ENCODE assay signal across 1 cellular context in the genomic region with DNA sequence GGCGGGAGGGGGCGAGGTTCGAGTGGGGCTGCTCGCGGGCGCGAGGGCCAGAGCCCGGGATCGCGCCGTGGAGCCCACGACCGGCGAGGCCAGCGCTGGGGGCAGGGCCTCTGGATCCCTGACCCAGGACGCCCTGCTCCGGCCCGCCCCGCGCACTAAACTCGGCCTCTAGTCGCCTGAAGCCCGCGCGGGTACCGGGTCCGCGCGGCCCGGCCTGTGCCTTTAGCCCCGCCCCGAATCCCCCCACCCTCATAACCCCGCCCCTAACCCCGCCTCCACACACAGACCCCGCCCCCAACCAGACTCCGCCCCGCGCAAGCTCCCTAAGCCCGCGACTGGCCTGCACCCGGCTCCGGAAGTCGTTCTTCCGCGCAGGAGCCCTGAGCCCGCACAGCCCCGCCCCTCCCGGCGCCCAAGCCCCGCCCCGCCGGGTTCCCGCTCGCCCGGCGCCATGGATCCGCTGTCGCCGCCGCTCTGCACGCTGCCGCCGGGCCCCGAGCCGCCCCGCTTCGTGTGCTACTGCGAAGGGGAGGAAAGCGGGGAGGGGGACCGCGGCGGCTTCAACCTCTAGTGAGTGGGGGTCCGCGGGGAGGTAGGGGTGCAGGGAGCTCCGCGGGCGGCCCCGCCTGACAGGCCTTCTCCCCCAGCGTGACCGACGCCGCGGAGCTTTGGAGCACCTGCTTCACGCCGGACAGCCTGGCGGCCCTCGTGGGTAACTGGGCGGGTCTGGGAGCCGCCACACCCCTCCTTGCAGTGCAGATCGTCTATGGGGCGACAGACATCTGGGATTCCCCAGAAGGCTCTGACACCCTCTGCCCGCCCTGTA.
TF ChIP-seq lines count a peak whose summit lies in the region.

TSS of gene PAXX (plus strand) at position 430 of the 826 bp plus-strand sequence. CDS start at position 452, 22 bp downstream.

TF ChIP-seq in K562, 482 proteins besides CTCF, POLR2A, EP300 and RAD21 (continued from another document and continues in another):
- TF ChIP-seq YY1 (IDR thresholded peaks at IDR 0.05; ENCODE audit: borderline replicate concordance in 1 of 3, control insufficient read depth in 1 of 3, extremely low read depth in 1 of 3, insufficient read depth in 3 of 3, insufficient read length in 1 of 3, insufficient replicate concordance in 2 of 3, low read depth in 1 of 3, low read length in 2 of 3): peak in 2 of 3 experiments; percentile 83 to 88
- TF ChIP-seq SMAD4 (CRISPR knock-in tag; conservative IDR thresholded peaks at IDR 0.05): peak; percentile 68
- peak; percentile 99 for TF ChIP-seq L3MBTL2 (IDR thresholded peaks at IDR 0.05)
- peak; percentile 52 to 74 for TF ChIP-seq MAZ (CRISPR knock-in tag; conservative IDR thresholded peaks at IDR 0.05 in 1 of 2, IDR thresholded peaks at IDR 0.05 in 1 of 2)
- TF ChIP-seq ATF1 (CRISPR knock-in tag; IDR thresholded peaks at IDR 0.05): no peak
- TF ChIP-seq ATF1 (tag; IDR thresholded peaks at IDR 0.05): peak; percentile 27; the same call in 1 of the 2 replicates
- TF ChIP-seq, protein P1, sequence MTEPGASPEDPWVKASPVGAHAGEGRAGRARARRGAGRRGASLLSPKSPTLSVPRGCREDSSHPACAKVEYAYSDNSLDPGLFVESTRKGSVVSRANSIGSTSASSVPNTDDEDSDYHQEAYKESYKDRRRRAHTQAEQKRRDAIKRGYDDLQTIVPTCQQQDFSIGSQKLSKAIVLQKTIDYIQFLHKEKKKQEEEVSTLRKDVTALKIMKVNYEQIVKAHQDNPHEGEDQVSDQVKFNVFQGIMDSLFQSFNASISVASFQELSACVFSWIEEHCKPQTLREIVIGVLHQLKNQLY (CRISPR knock-in tag; conservative IDR thresholded peaks at IDR 0.05): no peak
- no peak for TF ChIP-seq ZNF146 (CRISPR knock-in tag; IDR thresholded peaks at IDR 0.05; ENCODE audit: unreplicated experiment)
- TF ChIP-seq DACH1 (IDR thresholded peaks at IDR 0.05; ENCODE audit: partially characterized antibody): no peak
- TF ChIP-seq PHF8 (IDR thresholded peaks at IDR 0.05; ENCODE audit: borderline replicate concordance, low read length): peak; percentile 81; the same call in 1 of the 2 replicates
- TF ChIP-seq, protein P2, sequence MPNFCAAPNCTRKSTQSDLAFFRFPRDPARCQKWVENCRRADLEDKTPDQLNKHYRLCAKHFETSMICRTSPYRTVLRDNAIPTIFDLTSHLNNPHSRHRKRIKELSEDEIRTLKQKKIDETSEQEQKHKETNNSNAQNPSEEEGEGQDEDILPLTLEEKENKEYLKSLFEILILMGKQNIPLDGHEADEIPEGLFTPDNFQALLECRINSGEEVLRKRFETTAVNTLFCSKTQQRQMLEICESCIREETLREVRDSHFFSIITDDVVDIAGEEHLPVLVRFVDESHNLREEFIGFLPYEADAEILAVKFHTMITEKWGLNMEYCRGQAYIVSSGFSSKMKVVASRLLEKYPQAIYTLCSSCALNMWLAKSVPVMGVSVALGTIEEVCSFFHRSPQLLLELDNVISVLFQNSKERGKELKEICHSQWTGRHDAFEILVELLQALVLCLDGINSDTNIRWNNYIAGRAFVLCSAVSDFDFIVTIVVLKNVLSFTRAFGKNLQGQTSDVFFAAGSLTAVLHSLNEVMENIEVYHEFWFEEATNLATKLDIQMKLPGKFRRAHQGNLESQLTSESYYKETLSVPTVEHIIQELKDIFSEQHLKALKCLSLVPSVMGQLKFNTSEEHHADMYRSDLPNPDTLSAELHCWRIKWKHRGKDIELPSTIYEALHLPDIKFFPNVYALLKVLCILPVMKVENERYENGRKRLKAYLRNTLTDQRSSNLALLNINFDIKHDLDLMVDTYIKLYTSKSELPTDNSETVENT (CRISPR knock-in tag; IDR thresholded peaks at IDR 0.05): peak; percentile 37; the same call in 1 of the 2 replicates
- TF ChIP-seq ATF7 (IDR thresholded peaks at IDR 0.05): peak; percentile 51; the same call in 1 of the 2 replicates
- TF ChIP-seq GABPB2 (CRISPR knock-in tag; conservative IDR thresholded peaks at IDR 0.05): no peak
- TF ChIP-seq ESRRB (CRISPR knock-in tag; IDR thresholded peaks at IDR 0.05; ENCODE audit: borderline replicate concordance): no peak
- TF ChIP-seq MED1 (CRISPR knock-in tag; IDR thresholded peaks at IDR 0.05; ENCODE audit: borderline replicate concordance): no peak
- TF ChIP-seq ID3 (CRISPR knock-in tag; IDR thresholded peaks at IDR 0.05): no peak
- 0 out of 2 replicates have a peak, but pooled peaks have one; percentile 31 for TF ChIP-seq ID3 (tag; IDR thresholded peaks at IDR 0.05)
- TF ChIP-seq, protein P3, sequence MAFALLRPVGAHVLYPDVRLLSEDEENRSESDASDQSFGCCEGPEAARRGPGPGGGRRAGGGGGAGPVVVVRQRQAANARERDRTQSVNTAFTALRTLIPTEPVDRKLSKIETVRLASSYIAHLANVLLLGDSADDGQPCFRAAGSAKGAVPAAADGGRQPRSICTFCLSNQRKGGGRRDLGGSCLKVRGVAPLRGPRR (CRISPR knock-in tag; IDR thresholded peaks at IDR 0.05): no peak
- TF ChIP-seq DPF2 (IDR thresholded peaks at IDR 0.05): no peak
- TF ChIP-seq, protein P4, sequence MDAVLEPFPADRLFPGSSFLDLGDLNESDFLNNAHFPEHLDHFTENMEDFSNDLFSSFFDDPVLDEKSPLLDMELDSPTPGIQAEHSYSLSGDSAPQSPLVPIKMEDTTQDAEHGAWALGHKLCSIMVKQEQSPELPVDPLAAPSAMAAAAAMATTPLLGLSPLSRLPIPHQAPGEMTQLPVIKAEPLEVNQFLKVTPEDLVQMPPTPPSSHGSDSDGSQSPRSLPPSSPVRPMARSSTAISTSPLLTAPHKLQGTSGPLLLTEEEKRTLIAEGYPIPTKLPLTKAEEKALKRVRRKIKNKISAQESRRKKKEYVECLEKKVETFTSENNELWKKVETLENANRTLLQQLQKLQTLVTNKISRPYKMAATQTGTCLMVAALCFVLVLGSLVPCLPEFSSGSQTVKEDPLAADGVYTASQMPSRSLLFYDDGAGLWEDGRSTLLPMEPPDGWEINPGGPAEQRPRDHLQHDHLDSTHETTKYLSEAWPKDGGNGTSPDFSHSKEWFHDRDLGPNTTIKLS (IDR thresholded peaks at IDR 0.05; ENCODE audit: borderline replicate concordance, low read depth): peak; percentile 63; the same call in 1 of the 2 replicates
- peak; percentile 76 for TF ChIP-seq ZNF592 (IDR thresholded peaks at IDR 0.05)
- TF ChIP-seq NR2C2 (CRISPR knock-in tag; IDR thresholded peaks at IDR 0.05): no peak
- peak; percentile 55; the same call in 1 of the 2 replicates for TF ChIP-seq NR2C2 (tag; IDR thresholded peaks at IDR 0.05)
- peak; percentile 70 for TF ChIP-seq CTBP1 (IDR thresholded peaks at IDR 0.05; ENCODE audit: borderline replicate concordance)
- TF ChIP-seq FOXP4 (CRISPR knock-in tag; IDR thresholded peaks at IDR 0.05; ENCODE audit: borderline replicate concordance): no peak
- no peak for TF ChIP-seq ZNF197 (CRISPR knock-in tag; IDR thresholded peaks at IDR 0.05; ENCODE audit: low read depth)
- no peak for TF ChIP-seq ERF (CRISPR knock-in tag; IDR thresholded peaks at IDR 0.05)
- no peak; the same call in 1 of the 2 replicates for TF ChIP-seq JUN (IDR thresholded peaks at IDR 0.05; ENCODE audit: borderline replicate concordance, low read depth, low read length)
- TF ChIP-seq JUN (CRISPR knock-in tag; IDR thresholded peaks at IDR 0.05; ENCODE audit: borderline replicate concordance): peak; percentile 69; the same call in 1 of the 2 replicates
- TF ChIP-seq ZNF518B (CRISPR knock-in tag; IDR thresholded peaks at IDR 0.05): no peak
- TF ChIP-seq E2F6 (IDR thresholded peaks at IDR 0.05; ENCODE audit: borderline replicate concordance in 1 of 2, extremely low read depth in 1 of 2, insufficient read depth in 1 of 2, insufficient read length in 1 of 2, low read depth in 1 of 2, low read length in 1 of 2, poor library complexity in 1 of 2, severe bottlenecking in 1 of 2): peak; percentile 85 to 98
